Comparison of ENCODE assay signal across 1 cellular context in the genomic region with DNA sequence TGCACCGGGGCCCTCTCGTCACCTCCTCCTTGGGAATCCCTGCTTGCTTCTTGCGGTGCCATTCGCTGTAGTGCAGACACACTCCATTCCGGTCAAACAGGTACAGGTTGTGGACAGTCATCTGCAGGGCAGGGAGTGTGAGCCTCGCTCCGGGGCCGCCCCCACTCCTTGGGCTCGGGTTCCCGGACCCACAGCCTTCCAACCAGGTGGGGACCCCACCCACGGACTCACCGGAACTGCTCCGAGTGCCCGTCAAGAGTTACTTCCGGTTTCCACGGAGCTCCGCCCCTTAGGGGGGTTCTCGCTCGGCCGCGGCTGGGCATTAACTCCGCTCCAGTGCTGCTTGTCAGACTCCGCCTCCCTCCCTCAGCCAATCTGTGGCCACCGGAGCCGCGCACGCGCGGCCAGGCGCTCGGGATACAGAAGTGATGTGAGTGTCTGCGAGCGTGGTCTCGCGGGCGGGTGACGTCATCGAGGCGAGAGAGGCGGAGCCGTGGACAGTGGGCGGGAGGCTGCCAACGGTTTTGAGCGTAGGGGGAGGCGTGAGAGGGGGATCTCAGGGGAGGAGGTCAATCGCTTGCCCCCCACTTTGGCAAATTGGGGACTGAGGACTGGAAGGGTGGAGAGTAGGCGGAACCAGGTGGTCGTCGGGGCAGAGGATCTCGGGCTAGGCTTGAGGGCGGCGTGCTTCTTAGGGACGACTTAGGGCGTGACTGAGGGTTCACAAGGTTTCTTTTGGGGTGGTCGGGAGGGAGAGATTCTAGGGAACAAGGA.
TF ChIP-seq lines count a peak whose summit lies in the region.

A gene with protein sequence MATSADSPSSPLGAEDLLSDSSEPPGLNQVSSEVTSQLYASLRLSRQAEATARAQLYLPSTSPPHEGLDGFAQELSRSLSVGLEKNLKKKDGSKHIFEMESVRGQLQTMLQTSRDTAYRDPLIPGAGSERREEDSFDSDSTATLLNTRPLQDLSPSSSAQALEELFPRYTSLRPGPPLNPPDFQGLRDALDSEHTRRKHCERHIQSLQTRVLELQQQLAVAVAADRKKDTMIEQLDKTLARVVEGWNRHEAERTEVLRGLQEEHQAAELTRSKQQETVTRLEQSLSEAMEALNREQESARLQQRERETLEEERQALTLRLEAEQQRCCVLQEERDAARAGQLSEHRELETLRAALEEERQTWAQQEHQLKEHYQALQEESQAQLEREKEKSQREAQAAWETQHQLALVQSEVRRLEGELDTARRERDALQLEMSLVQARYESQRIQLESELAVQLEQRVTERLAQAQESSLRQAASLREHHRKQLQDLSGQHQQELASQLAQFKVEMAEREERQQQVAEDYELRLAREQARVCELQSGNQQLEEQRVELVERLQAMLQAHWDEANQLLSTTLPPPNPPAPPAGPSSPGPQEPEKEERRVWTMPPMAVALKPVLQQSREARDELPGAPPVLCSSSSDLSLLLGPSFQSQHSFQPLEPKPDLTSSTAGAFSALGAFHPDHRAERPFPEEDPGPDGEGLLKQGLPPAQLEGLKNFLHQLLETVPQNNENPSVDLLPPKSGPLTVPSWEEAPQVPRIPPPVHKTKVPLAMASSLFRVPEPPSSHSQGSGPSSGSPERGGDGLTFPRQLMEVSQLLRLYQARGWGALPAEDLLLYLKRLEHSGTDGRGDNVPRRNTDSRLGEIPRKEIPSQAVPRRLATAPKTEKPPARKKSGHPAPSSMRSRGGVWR (plus strand): TSS at position 498 of the 774 bp plus-strand sequence. CDS start 874 bp downstream, outside the sequence.
Gene TRAPPC1 (minus strand): TSS at position 238 of the 774 bp plus-strand sequence. CDS start 117 bp downstream, at position 121.

TF ChIP-seq in H1, 55 proteins besides CTCF, POLR2A, EP300 and RAD21 (continued from another document):
- TF ChIP-seq EZH2 (IDR thresholded peaks at IDR 0.05; ENCODE audit: low read depth, low read length, severe bottlenecking), result no peak
- TF ChIP-seq TCF12 (IDR thresholded peaks at IDR 0.05; ENCODE audit: low read depth, low read length), result no peak
TF ChIP-seq in H1: peak in this region for 22.
